ENCODE assay signal across 8 cellular contexts in genomic region chr5:168579206-168579986, GRCh38. TPM values are rescaled to one million over a fixed set of nuclear protein-coding genes. Genes with fewer than 3 reads are reported as not detected.
DNase-seq lines count a peak whose midpoint lies in the region; ATAC-seq and TF ChIP-seq lines count a peak whose summit lies in the region.

PANK3 (minus strand) TSS chr5:168579368; CDS start chr5:168579283, 85 bp downstream.

- DNase-seq in AG20443 (ENCODE audit: low spot score) = peak; percentile 98
- peak; percentile 92 for DNase-seq in NCI-H510A (lab: John Stamatoyannopoulos, UW)
- DNase-seq in activated CD4-positive, alpha-beta T cell treated with anti-CD3 and anti-CD28 coated beads for 1 hour = peak; percentile 95
- DNase-seq in cerebellum (ENCODE audit: low spot score) = peak; percentile 99
- peak; percentile 100 for DNase-seq in islet precursor cell
- DNase-seq in stimulated activated CD4-positive, alpha-beta T cell treated with anti-CD3 and anti-CD28 coated beads, Interleukin-12 subunit alpha, Interleukin-12 subunit beta, amount 100 ng/mL, for 48 hours (ENCODE audit: low read depth in 2 of 3, low spot score in 1 of 3) = peak; percentile 88 to 96 (median 95)

- peak; percentile 95 for ATAC-seq in HG03432 (IDR thresholded peaks at IDR 0.05; ENCODE audit: unreplicated experiment)

- TF ChIP-seq POLR2A in GM19099 (IDR thresholded peaks at IDR 0.05; ENCODE audit: extremely low read depth, insufficient read length, low read depth) = peak; percentile 97

RNA-seq across cellular contexts. Expression of gene PANK3, which starts in this region (rescaled TPM):
- total RNA-seq in cerebellum = 162 TPM

Comparison
In these comparisons a context has a peak if more than half of its experiments do, and no peak if none do; other contexts are left out.
1. Peak in every context shown above with its lines: DNase-seq and ATAC-seq.